ENCODE assay signal across 10 cellular contexts in the genomic region with DNA sequence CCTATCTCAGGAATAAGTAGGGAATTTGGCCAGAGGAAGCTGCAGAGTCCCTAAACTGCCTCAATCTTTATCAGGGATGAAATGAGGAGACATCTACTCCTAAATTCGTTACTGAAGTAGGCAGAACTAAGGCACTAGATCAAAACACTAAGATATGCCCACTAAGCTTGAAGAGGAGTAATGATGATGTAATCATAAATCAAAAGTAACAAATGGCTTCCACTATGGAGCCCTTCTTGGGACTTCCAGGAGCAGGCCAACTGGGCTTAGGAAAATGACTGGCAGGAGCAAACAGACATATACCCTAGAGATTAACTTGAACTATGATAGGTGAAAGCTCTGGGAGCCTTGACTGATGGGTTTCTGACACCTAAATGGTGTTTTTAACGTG. TPM values are rescaled to one million over a fixed set of nuclear protein-coding genes. Genes with fewer than 3 reads are reported as not detected.
DNase-seq lines count a peak whose midpoint lies in the region; ATAC-seq and TF ChIP-seq lines count a peak whose summit lies in the region.
"Had no signal": no experiment of that assay in that cellular context is flagged by ENCODE, and none has a peak within 500 bp of the region (broad histone marks: within the 10 kb centered on the region; RNA-seq: fewer than 3 reads in every experiment).

No MANE protein-coding gene starts in this region.

- no peaks in the 10 kb centered on the region for H4K20me1 ChIP-seq in Karpas-422 (ENCODE audit: insufficient read depth, low read depth, low read length)

- H3K9ac ChIP-seq in Karpas-422 (ENCODE audit: low read length) = no peak overlapping the region

- DNase-seq in Karpas-422 (peak; percentile 22), epithelial cell of prostate (ENCODE audit: low read depth, low spot score) (no peak), transverse colon (no peak), NCI-H187 treated with DMSO at 0.1 percent for 48 hours (lab: John Stamatoyannopoulos, UW) (no peak)
- DNase-seq: CD4-positive, alpha-beta T cell; central memory CD4-positive, alpha-beta T cell; KBM-7; NCI-H510A treated with DMSO at 0.1 percent for 48 hours; T-helper 1 cell had no signal

- H3K4me1 ChIP-seq in Karpas-422 (ENCODE audit: low read length) (no peaks in the 10 kb centered on the region), transverse colon (peaks cover 0 to 15% (median 5%) of the 10 kb centered on the region in 4 donors)

- peaks cover 93% of the 10 kb centered on the region for H3K36me3 ChIP-seq in Karpas-422 (ENCODE audit: insufficient read depth, low read length)
- H3K36me3 ChIP-seq in transverse colon = peaks cover 0 to 18% (median 9%) of the 10 kb centered on the region in 4 donors

- H2AFZ ChIP-seq in Karpas-422 (ENCODE audit: low read length) = no peak overlapping the region

- intact Hi-C loops in transverse colon (cut with DNase I; ENCODE audit: low total_unique reads) = no loop called here

- no peak overlapping the region for H3K4me3 ChIP-seq in Karpas-422 (ENCODE audit: low read length)
- no peak overlapping the region for H3K4me3 ChIP-seq in transverse colon

- WGBS in transverse colon (ENCODE audit: low coverage in 1 of 2), 2 donors = 57 to 78% methylated on average over 2 of the region's 2 CpGs

- H3K4me2 ChIP-seq in Karpas-422 (ENCODE audit: low read depth, low read length, poor library complexity, severe bottlenecking) = no peak overlapping the region

- no peak for ATAC-seq in HG03045 (IDR thresholded peaks at IDR 0.05; ENCODE audit: unreplicated experiment)

- H3K27me3 ChIP-seq in Karpas-422 (ENCODE audit: low read length) (no peaks in the 10 kb centered on the region), transverse colon (no peaks in the 10 kb centered on the region)

- peaks cover 58% of the 10 kb centered on the region for H3K79me2 ChIP-seq in Karpas-422 (ENCODE audit: low read length)

- H3K9me3 ChIP-seq in Karpas-422 (ENCODE audit: low read length) = peaks cover 10% of the 10 kb centered on the region
- H3K9me3 ChIP-seq in transverse colon = no peaks in the 10 kb centered on the region

- in situ Hi-C loops in transverse colon (cut with MboI; ENCODE audit: low pct_ligation_motif_present in 1 of 4, low pct_unique_long_range_greater_than_20kb in 1 of 4, low sequenced_read_pairs in 3 of 4) = no loop called here

- TF ChIP-seq EP300 in transverse colon (IDR thresholded peaks at IDR 0.05; ENCODE audit: low read depth) = no peak

- no peak for TF ChIP-seq POLR2A in transverse colon (IDR thresholded peaks at IDR 0.05)

- H3K27ac ChIP-seq in Karpas-422 (ENCODE audit: low read length) (no peak overlapping the region), epithelial cell of prostate (peak overlapping the region; percentile 53), transverse colon (peak overlapping the region in 3 of 4 donors; percentile 78 to 88 (median 87))

- no peaks in the 10 kb centered on the region for H3K9me2 ChIP-seq in Karpas-422 (replicated peaks; ENCODE audit: insufficient read depth, low read length)

- no peak for TF ChIP-seq CTCF in transverse colon (IDR thresholded peaks at IDR 0.05)

RNA-seq across cellular contexts. Expression of gene ZSCAN12, which starts 15.4 kb away (rescaled TPM):
- total RNA-seq in Karpas-422 (2014; rRNA removed; shearing (Covaris generic); ENCODE audit: low replicate concordance) = 9.3 and 12.0 TPM in 2 replicates
- total RNA-seq in transverse colon = 1 to 10 TPM; 1.2 to 6.2 (median 3.5) TPM

RNA-seq across cellular contexts. Expression of gene ZKSCAN3, which starts 34.4 kb away (rescaled TPM):
- total RNA-seq in Karpas-422 (2014; rRNA removed; shearing (Covaris generic); ENCODE audit: low replicate concordance) = 4.5 and 5.1 TPM in 2 replicates
- 1 to 10 TPM; 1.4 to 5.2 (median 4.3) TPM for total RNA-seq in transverse colon

RNA-seq across cellular contexts. Expression of gene ZSCAN31, which starts 48.2 kb away (rescaled TPM):
- total RNA-seq in Karpas-422 (2014; rRNA removed; shearing (Covaris generic); ENCODE audit: low replicate concordance) = 4.0 and 4.2 TPM in 2 replicates
- total RNA-seq in transverse colon = 10 to 100 TPM in 3 of 4 donors, 1 to 10 TPM in 1; 9.0 to 28.3 (median 17.0) TPM

RNA-seq across cellular contexts. Expression of gene ZSCAN23, which starts 59.2 kb away (rescaled TPM):
- total RNA-seq in Karpas-422 (2014; rRNA removed; shearing (Covaris generic); ENCODE audit: low replicate concordance) = 3.3 and 4.8 TPM in 2 replicates
- total RNA-seq in transverse colon = 10 to 100 TPM in 1 of 4 donors, 1 to 10 TPM in 1, under 1 TPM in 1, not detected in 1; 0.55 to 17.1 (median 2.5) TPM
